7 cellular contexts compared by ENCODE assay signal in genomic region chr21:29196664-29197052, GRCh38.
A peak's percentile ranks its signal among the peaks of the same experiment; 100 is the strongest.
DNase-seq lines count a peak whose midpoint lies in the region; ATAC-seq and TF ChIP-seq lines count a peak whose summit lies in the region.

No MANE protein-coding gene starts in this region.

- ATAC-seq in GM19025 (IDR thresholded peaks at IDR 0.05; ENCODE audit: low read depth, unreplicated experiment), result peak; percentile 15
- ATAC-seq in HG03097 (IDR thresholded peaks at IDR 0.05; ENCODE audit: low FRiP score, unreplicated experiment), result peak; percentile 9

- H3K9me3 ChIP-seq in ascending aorta, result peaks cover 0 to 16% of the 10 kb centered on the region in 2 donors

- no peaks in the 10 kb centered on the region for H3K27me3 ChIP-seq in ascending aorta

- H3K4me3 Mint-ChIP-seq in nephron progenitor cell, result no peak overlapping the region

- no peaks in the 10 kb centered on the region for H3K4me1 Mint-ChIP-seq in nephron progenitor cell

- H3K27ac Mint-ChIP-seq in nephron progenitor cell, result no peak overlapping the region

- H3K36me3 Mint-ChIP-seq in nephron progenitor cell (ENCODE audit: low read depth), result no peaks in the 10 kb centered on the region

- H3K9me3 Mint-ChIP-seq in nephron progenitor cell, result peaks cover 26% of the 10 kb centered on the region

- H3K4me1 ChIP-seq in ascending aorta, result peaks cover 0 to 12% of the 10 kb centered on the region in 2 donors

- no peaks in the 10 kb centered on the region for H3K36me3 ChIP-seq in ascending aorta

- H3K27ac ChIP-seq in ascending aorta (peak overlapping the region; percentile 22 to 65), skin epidermis (peak overlapping the region in 19 of 21 experiments; percentile 21 to 81 (median 65))

- H3K4me3 ChIP-seq in ascending aorta, result peak overlapping the region; percentile 32 to 46
- H3K4me3 ChIP-seq in skin epidermis, result peak overlapping the region in 2 of 7 experiments; percentile 6 to 7

- peaks cover 3% of the 10 kb centered on the region for H3K27me3 Mint-ChIP-seq in nephron progenitor cell (ENCODE audit: low read depth, poor library complexity)

- DNase-seq in ascending aorta (ENCODE audit: low spot score in 2 of 2), result no peak
- DNase-seq in dedifferentiated amniotic fluid mesenchymal stem cell (ENCODE audit: extremely low spot score), result no peak
- no peak for DNase-seq in epidermal melanocyte (ENCODE audit: insufficient read length, low spot score)
- no peak for DNase-seq in nephron progenitor cell

- intact Hi-C loops in ascending aorta (cut with DNase I), result no loop called here

- TF ChIP-seq CTCF in ascending aorta (IDR thresholded peaks at IDR 0.05), result no peak
- no peak for TF ChIP-seq CTCF in nephron progenitor cell (IDR thresholded peaks at IDR 0.05)
